ENCODE assay signal across 10 cellular contexts in the genomic region with DNA sequence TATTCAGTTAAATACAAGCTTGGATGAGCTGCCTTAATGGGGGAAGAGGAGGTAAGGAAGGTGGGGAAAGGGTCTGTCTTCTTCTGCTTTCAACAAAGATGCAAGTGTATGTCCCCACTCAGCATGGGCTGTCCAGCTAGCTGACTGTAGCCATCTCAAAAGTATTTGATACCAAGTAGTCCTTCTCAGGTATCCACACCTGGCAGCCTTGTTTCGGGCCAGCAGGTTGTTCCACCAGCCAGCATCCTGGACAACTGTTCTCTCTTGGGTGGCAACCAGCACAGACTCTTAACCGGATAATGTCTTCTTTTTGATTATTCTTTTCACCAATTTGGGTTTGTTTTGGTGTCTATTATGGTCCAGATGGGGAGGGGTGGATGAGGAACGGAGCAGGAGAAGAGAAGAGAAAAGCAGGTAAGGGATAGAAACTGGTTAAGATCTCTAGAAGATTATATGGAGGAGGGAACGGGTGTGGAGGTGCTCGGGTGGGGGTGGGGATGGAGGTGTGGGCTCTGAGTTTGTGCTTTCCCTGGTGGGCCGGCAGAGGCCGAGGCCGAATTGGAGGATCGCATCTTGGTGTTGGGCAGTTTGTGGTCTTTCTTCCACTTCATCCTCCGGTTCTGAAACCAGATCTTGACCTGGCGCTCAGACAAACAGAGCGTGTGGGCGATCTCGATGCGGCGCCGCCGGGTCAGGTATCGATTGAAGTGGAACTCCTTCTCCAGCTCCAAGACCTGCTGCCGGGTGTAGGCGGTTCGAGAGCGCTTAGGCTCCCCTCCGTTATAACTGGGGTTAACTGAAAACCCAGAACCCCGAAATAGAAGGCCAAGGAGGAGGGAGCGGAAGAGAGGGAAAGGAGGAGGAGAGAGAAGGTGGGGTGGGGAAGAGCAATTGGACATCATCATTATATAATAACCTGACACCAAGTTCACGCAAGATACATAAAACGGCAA. TPM values are rescaled to one million over a fixed set of nuclear protein-coding genes. Genes with fewer than 3 reads are reported as not detected.
DNase-seq lines count a peak whose midpoint lies in the region; ATAC-seq and TF ChIP-seq lines count a peak whose summit lies in the region.
"Had no signal": no experiment of that assay in that cellular context is flagged by ENCODE, and none has a peak within 500 bp of the region (broad histone marks: within the 10 kb centered on the region; RNA-seq: fewer than 3 reads in every experiment).

No MANE protein-coding gene starts in this region.

- no peaks in the 10 kb centered on the region for H3K9me3 Mint-ChIP-seq in stimulated activated naive CD8-positive, alpha-beta T cell treated with anti-CD3 and anti-CD28 coated beads, Interleukin-15, Interleukin-2, amounts not matched to agents 100 ng/mL and 50 ng/mL, for 24 hours
- H3K9me3 Mint-ChIP-seq in naive thymus-derived CD4-positive, alpha-beta T cell, result no peaks in the 10 kb centered on the region

- H3K4me1 Mint-ChIP-seq in stimulated activated naive CD8-positive, alpha-beta T cell treated with anti-CD3 and anti-CD28 coated beads, Interleukin-15, Interleukin-2, amounts not matched to agents 100 ng/mL and 50 ng/mL, for 24 hours (ENCODE audit: low read depth), result peaks cover 11% of the 10 kb centered on the region
- H3K4me1 Mint-ChIP-seq in naive thymus-derived CD4-positive, alpha-beta T cell, result peaks cover 0 to 4% (median 0%) of the 10 kb centered on the region in 7 donors

- no peak for TF ChIP-seq EP300 in esophagus muscularis mucosa (IDR thresholded peaks at IDR 0.05)

- peaks cover 10 to 83% (median 81%) of the 10 kb centered on the region in 4 donors for H3K4me1 ChIP-seq in esophagus muscularis mucosa
- H3K4me1 ChIP-seq in naive thymus-derived CD4-positive, alpha-beta T cell (ENCODE audit: control insufficient read depth in 2 of 2, insufficient read depth in 2 of 2, low read length in 2 of 2), result no peaks in the 10 kb centered on the region

- H3K4me3 ChIP-seq in esophagus muscularis mucosa, result peak overlapping the region; percentile 81 to 94 (median 89)
- H3K4me3 ChIP-seq in naive thymus-derived CD4-positive, alpha-beta T cell (ENCODE audit: low read length), result no peak overlapping the region

- intact Hi-C loops in esophagus muscularis mucosa (cut with DNase I), result no loop called here
- intact Hi-C loops in naive thymus-derived CD4-positive, alpha-beta T cell (cut with micrococcal nuclease), result no loop called here

- TF ChIP-seq CTCF in esophagus muscularis mucosa (IDR thresholded peaks at IDR 0.05), result no peak

- no peak for ATAC-seq in stimulated activated naive CD8-positive, alpha-beta T cell treated with anti-CD3 and anti-CD28 coated beads, Interleukin-15, Interleukin-2, amounts not matched to agents 100 U/mL and 50 U/mL, for 24 hours
- ATAC-seq in naive thymus-derived CD4-positive, alpha-beta T cell, result no peak
- no peak for ATAC-seq in GM21390 (IDR thresholded peaks at IDR 0.05; ENCODE audit: unreplicated experiment)

- H3K27ac Mint-ChIP-seq in stimulated activated naive CD8-positive, alpha-beta T cell treated with anti-CD3 and anti-CD28 coated beads, Interleukin-15, Interleukin-2, amounts not matched to agents 100 ng/mL and 50 ng/mL, for 24 hours, result no peak overlapping the region
- peak overlapping the region in 2 of 9 donors; percentile 23 to 60 for H3K27ac Mint-ChIP-seq in naive thymus-derived CD4-positive, alpha-beta T cell

- peak overlapping the region; percentile 18 for H3K4me3 Mint-ChIP-seq in stimulated activated naive CD8-positive, alpha-beta T cell treated with anti-CD3 and anti-CD28 coated beads, Interleukin-15, Interleukin-2, amounts not matched to agents 100 ng/mL and 50 ng/mL, for 24 hours
- peak overlapping the region in 8 of 10 donors; percentile 15 to 66 (median 42) for H3K4me3 Mint-ChIP-seq in naive thymus-derived CD4-positive, alpha-beta T cell

- POLR2A ChIA-PET in naive thymus-derived CD4-positive, alpha-beta T cell (lab: Charles Lee), result no interaction called here

- no peaks in the 10 kb centered on the region for H3K36me3 Mint-ChIP-seq in stimulated activated naive CD8-positive, alpha-beta T cell treated with anti-CD3 and anti-CD28 coated beads, Interleukin-15, Interleukin-2, amounts not matched to agents 100 ng/mL and 50 ng/mL, for 24 hours (ENCODE audit: low read depth)
- H3K36me3 Mint-ChIP-seq in naive thymus-derived CD4-positive, alpha-beta T cell, result peaks cover 0 to 2% (median 0%) of the 10 kb centered on the region in 5 donors

- CTCF ChIA-PET in naive thymus-derived CD4-positive, alpha-beta T cell (lab: Charles Lee), result no interaction called here

- peaks cover 56% of the 10 kb centered on the region for H3K27me3 Mint-ChIP-seq in stimulated activated naive CD8-positive, alpha-beta T cell treated with anti-CD3 and anti-CD28 coated beads, Interleukin-15, Interleukin-2, amounts not matched to agents 100 ng/mL and 50 ng/mL, for 24 hours
- peaks cover 34 to 60% (median 59%) of the 10 kb centered on the region in 5 donors for H3K27me3 Mint-ChIP-seq in naive thymus-derived CD4-positive, alpha-beta T cell

- H3K36me3 ChIP-seq in esophagus muscularis mucosa, result no peaks in the 10 kb centered on the region
- no peaks in the 10 kb centered on the region for H3K36me3 ChIP-seq in naive thymus-derived CD4-positive, alpha-beta T cell (ENCODE audit: control insufficient read depth in 2 of 3, insufficient read depth in 3 of 3, low read length in 3 of 3)
- H3K36me3 ChIP-seq: vagina had no signal

- WGBS in esophagus muscularis mucosa, result 20% methylated on average over 28 of the region's 28 CpGs

- TF ChIP-seq POLR2A in esophagus muscularis mucosa (IDR thresholded peaks at IDR 0.05; ENCODE audit: low read depth), result no peak

- no peak for DNase-seq in stimulated activated naive CD8-positive, alpha-beta T cell treated with anti-CD3 and anti-CD28 coated beads, Interleukin-15, Interleukin-2, amounts not matched to agents 100 U/mL and 50 U/mL, for 24 hours
- DNase-seq in esophagus muscularis mucosa (ENCODE audit: extremely low spot score), result no peak
- no peak for DNase-seq in naive thymus-derived CD4-positive, alpha-beta T cell
- DNase-seq in effector CD4-positive, alpha-beta T cell, result no peak
- no peak for DNase-seq in NCI-H1417 treated with DMSO at 0.1 percent for 48 hours (lab: John Stamatoyannopoulos, UW)
- DNase-seq in NCI-H524 treated with DMSO at 0.1 percent for 48 hours (lab: John Stamatoyannopoulos, UW), result no peak
- DNase-seq: stimulated activated CD4-positive, alpha-beta T cell treated with anti-CD3 and anti-CD28 coated beads, Interleukin-2, amount 100 ng/mL, for 48 hours had no signal

- no peaks in the 10 kb centered on the region for H3K9me3 ChIP-seq in esophagus muscularis mucosa
- no peaks in the 10 kb centered on the region for H3K9me3 ChIP-seq in naive thymus-derived CD4-positive, alpha-beta T cell (ENCODE audit: control insufficient read depth in 2 of 3, low read length in 3 of 3)
- H3K9me3 ChIP-seq: vagina had no signal

- peak overlapping the region; percentile 96 to 100 (median 99) for H3K27ac ChIP-seq in esophagus muscularis mucosa (replicated peaks in 1 of 4)
- H3K27ac ChIP-seq in naive thymus-derived CD4-positive, alpha-beta T cell (ENCODE audit: low read depth, low read length), result no peak overlapping the region

- no peaks in the 10 kb centered on the region for H3K27me3 ChIP-seq in esophagus muscularis mucosa
- no peaks in the 10 kb centered on the region for H3K27me3 ChIP-seq in naive thymus-derived CD4-positive, alpha-beta T cell (ENCODE audit: control insufficient read depth in 2 of 2, insufficient read depth in 2 of 2, low read length in 2 of 2)
- H3K27me3 ChIP-seq: vagina had no signal

RNA-seq across cellular contexts. Expression of a gene that starts 1.5 kb away (rescaled TPM):
- total RNA-seq in esophagus muscularis mucosa, result 10 to 100 TPM; 12.5 to 26.8 (median 18.1) TPM
- total RNA-seq in naive thymus-derived CD4-positive, alpha-beta T cell, result not detected
- under 1 TPM in 1 of 2 donors, not detected in 1; 0.41 TPM for polyA plus RNA-seq in naive thymus-derived CD4-positive, alpha-beta T cell

RNA-seq across cellular contexts. Expression of a gene that starts 14.4 kb away (rescaled TPM):
- total RNA-seq in esophagus muscularis mucosa, result 10 to 100 TPM in 3 of 4 donors, 1 to 10 TPM in 1; 7.8 to 24.8 (median 14.7) TPM
- 1 to 10 TPM in 1 of 5 experiments, under 1 TPM in 1, not detected in 3; 0.88 to 2.2 TPM for total RNA-seq in naive thymus-derived CD4-positive, alpha-beta T cell
- not detected for polyA plus RNA-seq in naive thymus-derived CD4-positive, alpha-beta T cell

RNA-seq across cellular contexts. Expression of a gene that starts 18.5 kb away (rescaled TPM):
- total RNA-seq in esophagus muscularis mucosa, result under 1 TPM in 2 of 4 donors, not detected in 2; 0.66 to 0.92 TPM
- total RNA-seq in naive thymus-derived CD4-positive, alpha-beta T cell, result under 1 TPM in 2 of 5 experiments, not detected in 3; 0.32 to 0.49 TPM
- polyA plus RNA-seq in naive thymus-derived CD4-positive, alpha-beta T cell, result not detected

RNA-seq across cellular contexts. Expression of a gene that starts 23.3 kb away (rescaled TPM):
- total RNA-seq in esophagus muscularis mucosa, result 10 to 100 TPM; 10.2 to 16.6 (median 13.8) TPM
- total RNA-seq in naive thymus-derived CD4-positive, alpha-beta T cell, result under 1 TPM in 1 of 5 experiments, not detected in 4; 0.12 TPM
- not detected for polyA plus RNA-seq in naive thymus-derived CD4-positive, alpha-beta T cell

RNA-seq across cellular contexts. Expression of a gene that starts 26.6 kb away (rescaled TPM):
- total RNA-seq in esophagus muscularis mucosa, result 1 to 10 TPM; 3.3 to 5.4 (median 4.4) TPM
- total RNA-seq in naive thymus-derived CD4-positive, alpha-beta T cell, result not detected
- polyA plus RNA-seq in naive thymus-derived CD4-positive, alpha-beta T cell, result not detected

Comparison
In these comparisons a context has a peak if more than half of its experiments do, and no peak if none do; other contexts are left out.
1. RNA of a gene that starts 1.5 kb away (total RNA-seq): 12.5 to 26.8 TPM in esophagus muscularis mucosa; not detected in naive thymus-derived CD4-positive, alpha-beta T cell; every median in the first group is over 10 times any median in the second.